12 cellular contexts compared by ENCODE assay signal in the genomic region with DNA sequence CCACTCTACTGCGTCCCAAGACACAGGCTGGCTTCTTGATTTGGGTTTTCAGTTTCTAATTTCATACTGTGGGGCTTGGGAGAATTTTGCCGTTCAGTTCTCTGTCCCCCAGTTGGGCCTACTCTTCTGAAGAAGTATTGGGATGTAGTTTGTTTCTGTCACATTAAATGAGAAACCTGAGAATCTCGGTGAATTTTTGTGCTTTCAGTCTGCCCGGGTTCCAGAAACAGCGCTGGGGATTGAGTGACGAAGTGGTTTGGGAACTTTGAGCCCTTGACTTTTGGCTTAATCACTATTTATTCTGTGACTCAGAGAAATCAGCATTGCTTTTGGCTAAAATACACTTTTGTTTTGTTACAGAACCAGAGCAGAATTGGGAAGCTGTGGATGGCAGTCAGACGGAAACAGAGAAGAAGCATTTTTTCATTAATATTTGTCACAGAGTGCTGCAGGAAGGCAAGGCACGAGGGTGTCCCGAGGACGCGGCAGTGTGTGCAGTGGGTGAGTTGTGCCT.
DNase-seq lines count a peak whose midpoint lies in the region; ATAC-seq and TF ChIP-seq lines count a peak whose summit lies in the region.
"Had no signal": no experiment of that assay in that cellular context is flagged by ENCODE, and none has a peak within 500 bp of the region (broad histone marks: within the 10 kb centered on the region; RNA-seq: fewer than 3 reads in every experiment).

No MANE protein-coding gene starts in this region.

- H3K4me3 ChIP-seq in vagina: peak overlapping the region in 1 of 2 donors; percentile 15

- no peak for TF ChIP-seq CTCF in vagina (IDR thresholded peaks at IDR 0.05)

- no peak for TF ChIP-seq POLR2A in vagina (IDR thresholded peaks at IDR 0.05)

- no peaks in the 10 kb centered on the region for H3K9me3 ChIP-seq in vagina

- H3K27me3 ChIP-seq in vagina: no peaks in the 10 kb centered on the region

- intact Hi-C loops in left cardiac atrium (cut with DNase I) (loop anchor here (5.0 to 10.0 kb wide), 2 partner anchors 76 to 78 kb away; partner anchors contain the start of gene IGF2R (in 2 of the 2)), Right ventricle myocardium inferior (cut with DNase I) (no loop called here), vagina (cut with DNase I) (no loop called here)

- ATAC-seq in left cardiac atrium (peak; percentile 20 to 39), Right ventricle myocardium inferior (no peak)
- ATAC-seq: activated CD8-positive, alpha-beta memory T cell treated with anti-CD3 and anti-CD28 coated beads, Interleukin-2, amount 10 ng/mL, durations not matched to agents 7 days and 5 days had no signal

- DNase-seq in left cardiac atrium (no peak), Right ventricle myocardium inferior (ENCODE audit: missing footprints) (no peak), dedifferentiated amniotic fluid mesenchymal stem cell (ENCODE audit: extremely low spot score) (peak; percentile 49), mesenteric fat pad (ENCODE audit: low spot score) (peak; percentile 39), vagina (ENCODE audit: extremely low spot score in 2 of 2) (no peak), SK-N-DZ (ENCODE audit: low spot score) (no peak), Kasumi-1 (lab: John Stamatoyannopoulos, UW) (no peak), NAMALWA (ENCODE audit: low spot score) (no peak)
- DNase-seq: activated CD8-positive, alpha-beta memory T cell treated with anti-CD3 and anti-CD28 coated beads, Interleukin-2, amount 10 ng/mL, durations not matched to agents 7 days and 5 days; occipital lobe; RPMI8226; stimulated activated CD4-positive, alpha-beta T cell treated with anti-CD3 and anti-CD28 coated beads, Interleukin-4, amount 100 ng/mL, for 4 hours had no signal

- peaks cover 38% of the 10 kb centered on the region for H3K4me1 ChIP-seq in vagina

- peaks cover 0 to 71% of the 10 kb centered on the region in 2 donors for H3K36me3 ChIP-seq in vagina

- peak overlapping the region; percentile 52 for H3K27ac ChIP-seq in vagina

Comparison
In these comparisons a context has a peak if more than half of its experiments do, and no peak if none do; other contexts are left out.
1. intact Hi-C loops: an anchor here in left cardiac atrium (5.0 to 10.0 kb wide); none called in Right ventricle myocardium inferior and vagina.
2. DNase-seq: peak in dedifferentiated amniotic fluid mesenchymal stem cell (single experiment) and mesenteric fat pad (single experiment); none in left cardiac atrium (single experiment), Right ventricle myocardium inferior (single experiment), vagina (0 of 2), SK-N-DZ (single experiment), Kasumi-1 (0 of 2) and NAMALWA (single experiment).